12 cellular contexts compared by ENCODE assay signal in genomic region chr1:152917794-152918193, GRCh38. TPM values are rescaled to one million over a fixed set of nuclear protein-coding genes. Genes with fewer than 3 reads are reported as not detected.
DNase-seq lines count a peak whose midpoint lies in the region; ATAC-seq and TF ChIP-seq lines count a peak whose summit lies in the region.
"Had no signal": no experiment of that assay in that cellular context is flagged by ENCODE, and none has a peak within 500 bp of the region (broad histone marks: within the 10 kb centered on the region; RNA-seq: fewer than 3 reads in every experiment).

No MANE protein-coding gene starts in this region.

- in situ Hi-C loops in ACHN (cut with HindIII; ENCODE audit: low pct_ligation_motif_present, low pct_unique_long_range_greater_than_20kb, low sequenced_read_pairs) (no loop called here), G401 (cut with HindIII; ENCODE audit: low sequenced_read_pairs) (no loop called here)

- H3K4me1 ChIP-seq in foreskin keratinocyte = peaks cover 3% of the 10 kb centered on the region

- H3K27me3 ChIP-seq in foreskin keratinocyte = no peaks in the 10 kb centered on the region

- ATAC-seq in foreskin keratinocyte = no peak
- no peak for ATAC-seq in left lobe of liver

- no peak overlapping the region for H3K27ac ChIP-seq in foreskin keratinocyte

- TF ChIP-seq CTCF in GM12872 (IDR thresholded peaks at IDR 0.05; ENCODE audit: insufficient read depth, low read depth, low read length) (peak; percentile 32; the same call in 1 of the 3 replicates), foreskin keratinocyte (conservative IDR thresholded peaks at IDR 0.05) (peak; percentile 82)

- DNase-seq in ACHN (peak; percentile 14), RKO (ENCODE audit: low spot score) (peak; percentile 56), foreskin keratinocyte (peak in 1 of 2 donors; percentile 62), G401 (ENCODE audit: low spot score) (no peak), NCI-H128 (lab: John Stamatoyannopoulos, UW; ENCODE audit: unreplicated experiment) (no peak), left lobe of liver (ENCODE audit: low spot score) (no peak)
- no peak for DNase-seq in activated CD4-positive, alpha-beta T cell treated with anti-CD3 and anti-CD28 coated beads, Interleukin-2, amount 50 U/mL, for 1 hour
- DNase-seq: cerebellar nuclear complex had no signal

RNA-seq across cellular contexts. Expression of gene IVL, which starts 9.4 kb away (rescaled TPM):
- 1.5 and 2.1 TPM in 2 replicates for total RNA-seq in foreskin keratinocyte
- 1.5 and 2.6 TPM in 2 replicates for polyA plus RNA-seq in foreskin keratinocyte
- total RNA-seq in G401 (2014; rRNA removed; shearing (Covaris generic)) = not detected in 2 replicates
- total RNA-seq in left lobe of liver = not detected
- total RNA-seq: activated CD8-positive, alpha-beta memory T cell treated with anti-CD3 and anti-CD28 coated beads for 36 hours; posterior vena cava had no signal

RNA-seq across cellular contexts. Expression of gene SPRR5, which starts 29.2 kb away (rescaled TPM):
- total RNA-seq in foreskin keratinocyte (0.24 and 0.32 TPM in 2 replicates), left lobe of liver (not detected)
- 0.22 and 0.44 TPM in 2 replicates for polyA plus RNA-seq in foreskin keratinocyte
- not detected in 2 replicates for total RNA-seq in G401 (2014; rRNA removed; shearing (Covaris generic))
- total RNA-seq: activated CD8-positive, alpha-beta memory T cell treated with anti-CD3 and anti-CD28 coated beads for 36 hours; Daoy; posterior vena cava had no signal

RNA-seq across cellular contexts. Expression of gene SMCP, which starts 39.7 kb away (rescaled TPM):
- total RNA-seq in foreskin keratinocyte (not detected in 2 replicates), left lobe of liver (not detected)
- polyA plus RNA-seq in foreskin keratinocyte = not detected in 2 replicates
- not detected in 2 replicates for total RNA-seq in G401 (2014; rRNA removed; shearing (Covaris generic))
- total RNA-seq: activated CD8-positive, alpha-beta memory T cell treated with anti-CD3 and anti-CD28 coated beads for 36 hours; Daoy; posterior vena cava had no signal

RNA-seq across cellular contexts. Expression of gene SPRR4, which starts 52.7 kb away (rescaled TPM):
- total RNA-seq in foreskin keratinocyte (0.18 TPM in 1 of 2 replicates, not detected in the other), left lobe of liver (not detected)
- 0.14 and 0.16 TPM in 2 replicates for polyA plus RNA-seq in foreskin keratinocyte
- not detected in 2 replicates for total RNA-seq in G401 (2014; rRNA removed; shearing (Covaris generic))
- total RNA-seq: activated CD8-positive, alpha-beta memory T cell treated with anti-CD3 and anti-CD28 coated beads for 36 hours; Daoy; posterior vena cava had no signal

RNA-seq across cellular contexts. Expression of gene LCE7A, which starts 58.0 kb away (rescaled TPM):
- total RNA-seq in foreskin keratinocyte (not detected in 2 replicates), left lobe of liver (not detected)
- not detected in 2 replicates for polyA plus RNA-seq in foreskin keratinocyte
- total RNA-seq in G401 (2014; rRNA removed; shearing (Covaris generic)) = not detected in 2 replicates
- total RNA-seq: activated CD8-positive, alpha-beta memory T cell treated with anti-CD3 and anti-CD28 coated beads for 36 hours; Daoy; posterior vena cava had no signal

Comparison
In these comparisons a context has a peak if more than half of its experiments do, and no peak if none do; other contexts are left out.
1. DNase-seq: peak in ACHN (single experiment) and RKO (single experiment); none in G401 (single experiment), NCI-H128 (single experiment), activated CD4-positive, alpha-beta T cell treated with anti-CD3 and anti-CD28 coated beads, Interleukin-2, amount 50 U/mL, for 1 hour (single experiment) and left lobe of liver (single experiment).